7 cellular contexts compared by ENCODE assay signal in the genomic region with DNA sequence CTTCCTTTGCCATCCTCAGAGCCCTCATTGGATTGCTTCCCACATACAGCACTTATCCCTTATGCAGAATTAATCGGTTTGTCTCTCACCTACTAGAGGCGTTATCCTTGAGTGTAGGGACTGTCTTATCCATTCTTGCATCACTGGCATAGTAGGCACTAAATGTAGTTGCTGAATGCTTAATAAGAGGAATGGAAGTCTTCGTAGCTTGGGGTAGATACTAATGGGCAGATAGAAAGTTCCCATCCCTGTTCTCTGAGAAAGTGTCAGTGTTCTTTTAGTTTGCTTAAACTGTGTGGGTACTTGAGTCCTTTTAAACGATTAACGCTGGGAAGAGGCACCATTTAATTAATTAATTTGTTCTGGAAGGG.
DNase-seq lines count a peak whose midpoint lies in the region; ATAC-seq and TF ChIP-seq lines count a peak whose summit lies in the region.

No MANE protein-coding gene starts in this region.

- TF ChIP-seq CTCF in HFF-Myc (IDR thresholded peaks at IDR 0.05; ENCODE audit: low read depth, low read length, missing control alignments), result no peak
- TF ChIP-seq CTCF in SU-DHL-6 (IDR thresholded peaks at IDR 0.05; ENCODE audit: insufficient read depth, low read length, poor library complexity, severe bottlenecking), result no peak
- TF ChIP-seq CTCF in foreskin fibroblast (IDR thresholded peaks at IDR 0.05; ENCODE audit: low read depth, low read length), result no peak

- peaks cover 22% of the 10 kb centered on the region for H4K20me1 ChIP-seq in SU-DHL-6 (ENCODE audit: low read depth, low read length)

- peak overlapping the region; percentile 91 for H3K4me2 ChIP-seq in SU-DHL-6 (ENCODE audit: low read depth, low read length, poor library complexity, severe bottlenecking)

- H3K36me3 ChIP-seq in SU-DHL-6 (ENCODE audit: low read length), result peaks cover 2% of the 10 kb centered on the region

- peak overlapping the region; percentile 81 for H3K9ac ChIP-seq in SU-DHL-6 (ENCODE audit: low read length)

- H3K4me3 ChIP-seq in HFF-Myc (replicated peaks; ENCODE audit: low read depth, low read length), result peak overlapping the region; percentile 71; the same call in 1 of the 2 replicates
- H3K4me3 ChIP-seq in SU-DHL-6 (ENCODE audit: insufficient read depth, low read length, poor library complexity, severe bottlenecking), result peak overlapping the region; percentile 68
- H3K4me3 ChIP-seq in foreskin fibroblast (ENCODE audit: low read depth in 1 of 2, low read length in 2 of 2), result peak overlapping the region; percentile 62 to 73

- peaks cover 7% of the 10 kb centered on the region; the same call in 1 of the 2 replicates for H3F3A ChIP-seq in SU-DHL-6 (ENCODE audit: insufficient read depth)

- peaks cover 40% of the 10 kb centered on the region for H3K79me2 ChIP-seq in SU-DHL-6 (ENCODE audit: insufficient read depth, low read length)

- H3K4me1 Mint-ChIP-seq in stimulated activated effector memory CD8-positive, alpha-beta T cell treated with anti-CD3 and anti-CD28 coated beads, Interleukin-12 subunit alpha, Interleukin-12 subunit beta, amount 100 ng/mL, for 72 hours, result peaks cover 47% of the 10 kb centered on the region

- no peaks in the 10 kb centered on the region for H3K27me3 ChIP-seq in SU-DHL-6 (ENCODE audit: low read length)

- ATAC-seq in stimulated activated effector memory CD8-positive, alpha-beta T cell treated with anti-CD3 and anti-CD28 coated beads, Interleukin-12 subunit alpha, Interleukin-12 subunit beta, amount 100 ng/mL, for 72 hours, result no peak

- peak overlapping the region; percentile 86 for H3K27ac Mint-ChIP-seq in stimulated activated effector memory CD8-positive, alpha-beta T cell treated with anti-CD3 and anti-CD28 coated beads, Interleukin-12 subunit alpha, Interleukin-12 subunit beta, amount 100 ng/mL, for 72 hours

- H3K9me3 Mint-ChIP-seq in stimulated activated effector memory CD8-positive, alpha-beta T cell treated with anti-CD3 and anti-CD28 coated beads, Interleukin-12 subunit alpha, Interleukin-12 subunit beta, amount 100 ng/mL, for 72 hours, result peaks cover 5% of the 10 kb centered on the region

- peaks cover 44% of the 10 kb centered on the region for H3K36me3 Mint-ChIP-seq in stimulated activated effector memory CD8-positive, alpha-beta T cell treated with anti-CD3 and anti-CD28 coated beads, Interleukin-12 subunit alpha, Interleukin-12 subunit beta, amount 100 ng/mL, for 72 hours

- no peak overlapping the region for H3K27ac ChIP-seq in SU-DHL-6 (ENCODE audit: low read depth, low read length)

- H3K9me3 ChIP-seq in SU-DHL-6 (ENCODE audit: insufficient read depth, low read length), result no peaks in the 10 kb centered on the region

- H3K9me2 ChIP-seq in SU-DHL-6 (replicated peaks; ENCODE audit: insufficient read depth, low read length), result no peaks in the 10 kb centered on the region

- DNase-seq in HFF-Myc (ENCODE audit: extremely low read depth, low read depth) (no peak), foreskin fibroblast (no peak), NCI-H345 (lab: John Stamatoyannopoulos, UW) (no peak), midbrain (lab: John Stamatoyannopoulos, UW) (no peak), NCI-H2107 (lab: John Stamatoyannopoulos, UW) (no peak)
- DNase-seq in stimulated activated effector memory CD8-positive, alpha-beta T cell treated with anti-CD3 and anti-CD28 coated beads, Interleukin-12 subunit alpha, Interleukin-12 subunit beta, amount 100 ng/mL, for 72 hours (ENCODE audit: low spot score in 2 of 2), result no peak

- peak overlapping the region; percentile 77 for H3K4me3 Mint-ChIP-seq in stimulated activated effector memory CD8-positive, alpha-beta T cell treated with anti-CD3 and anti-CD28 coated beads, Interleukin-12 subunit alpha, Interleukin-12 subunit beta, amount 100 ng/mL, for 72 hours

- H2AFZ ChIP-seq in SU-DHL-6 (ENCODE audit: low read depth, low read length, severe bottlenecking), result no peak overlapping the region
